Comparison of ENCODE assay signal across 25 cellular contexts in the genomic region with DNA sequence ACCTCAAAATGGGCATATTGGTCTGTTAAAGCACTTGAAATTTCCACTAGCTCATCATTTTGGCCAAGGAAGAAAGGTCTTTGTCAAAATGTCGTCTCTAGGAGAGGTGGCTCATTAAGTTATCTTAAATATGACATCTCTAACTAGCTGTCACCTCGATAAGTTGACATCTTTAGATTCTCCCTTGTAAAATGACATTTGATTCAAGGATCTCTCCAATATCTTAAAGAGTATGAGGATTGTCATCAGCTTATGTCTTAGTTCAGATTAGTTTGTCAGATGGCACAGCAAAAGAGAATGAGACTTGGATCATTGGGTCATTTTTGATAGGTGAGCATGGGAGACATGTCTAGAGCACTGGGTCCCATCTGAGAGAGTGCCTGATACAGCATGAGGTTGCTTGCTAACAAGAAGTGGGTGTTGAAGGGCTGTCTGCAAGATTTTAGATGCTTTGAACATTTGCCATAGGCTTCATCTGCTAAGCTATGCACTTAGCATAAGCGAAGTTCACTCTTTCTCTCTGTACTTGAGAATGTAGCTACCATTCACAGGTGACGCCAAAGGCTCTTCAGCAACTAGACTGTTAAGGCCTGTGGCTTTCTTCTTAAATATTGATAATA.
"Had no signal": no experiment of that assay in that cellular context is flagged by ENCODE, and none has a peak within 500 bp of the region (broad histone marks: within the 10 kb centered on the region; RNA-seq: fewer than 3 reads in every experiment).

No MANE protein-coding gene starts in this region.

- H3K4me3 ChIP-seq: esophagus muscularis mucosa, heart right ventricle, right atrium auricular region, spleen, suprapubic skin, tibial artery had no signal

- H3K9me3 ChIP-seq: esophagus muscularis mucosa, heart right ventricle, right atrium auricular region, spleen, suprapubic skin, tibial artery had no signal

- H3K27ac ChIP-seq: esophagus muscularis mucosa, right atrium auricular region, spleen, suprapubic skin, tibial artery had no signal

- H3K4me3 Mint-ChIP-seq: activated CD4-positive, alpha-beta memory T cell treated with anti-CD3 and anti-CD28 coated beads for 36 hours; activated CD4-positive, alpha-beta T cell treated with anti-CD3 and anti-CD28 coated beads, Interleukin-2, amount 10 ng/mL, durations not matched to agents 24 days and 14 days; activated naive CD4-positive, alpha-beta T cell treated with anti-CD3 and anti-CD28 coated beads, Interleukin-2, amount 10 ng/mL, durations not matched to agents 7 days and 5 days; activated naive CD8-positive, alpha-beta T cell treated with anti-CD3 and anti-CD28 coated beads, Interleukin-2, amount 10 ng/mL, durations not matched to agents 7 days and 5 days; central memory CD8-positive, alpha-beta T cell; naive thymus-derived CD4-positive, alpha-beta T cell; neural crest cell had no signal

- H3K36me3 ChIP-seq: esophagus muscularis mucosa, heart right ventricle, right atrium auricular region, spleen, suprapubic skin, tibial artery had no signal

- H3K27me3 Mint-ChIP-seq: activated CD4-positive, alpha-beta memory T cell treated with anti-CD3 and anti-CD28 coated beads for 36 hours; activated CD4-positive, alpha-beta T cell treated with anti-CD3 and anti-CD28 coated beads, Interleukin-2, amount 10 ng/mL, durations not matched to agents 24 days and 14 days; activated naive CD4-positive, alpha-beta T cell treated with anti-CD3 and anti-CD28 coated beads, Interleukin-2, amount 10 ng/mL, durations not matched to agents 7 days and 5 days; activated naive CD8-positive, alpha-beta T cell treated with anti-CD3 and anti-CD28 coated beads, Interleukin-2, amount 10 ng/mL, durations not matched to agents 7 days and 5 days; central memory CD8-positive, alpha-beta T cell had no signal

- H3K27me3 ChIP-seq: esophagus muscularis mucosa, heart right ventricle, right atrium auricular region, spleen, suprapubic skin, tibial artery had no signal

- DNase-seq: activated CD4-positive, alpha-beta memory T cell treated with anti-CD3 and anti-CD28 coated beads for 36 hours; activated CD4-positive, alpha-beta T cell treated with anti-CD3 and anti-CD28 coated beads, Interleukin-2, amount 10 ng/mL, durations not matched to agents 24 days and 14 days; activated CD4-positive, CD25-positive, alpha-beta regulatory T cell treated with anti-CD3 and anti-CD28 coated beads, Interleukin-2, amount 50 U/mL, for 72 hours; activated CD8-positive, alpha-beta memory T cell treated with anti-CD3 and anti-CD28 coated beads, Interleukin-2, amount 50 U/mL, for 4 hours; activated gamma-delta T cell; activated naive CD4-positive, alpha-beta T cell treated with anti-CD3 and anti-CD28 coated beads, Interleukin-2, amount 10 ng/mL, durations not matched to agents 7 days and 5 days; activated naive CD8-positive, alpha-beta T cell treated with anti-CD3 and anti-CD28 coated beads, Interleukin-2, amount 10 ng/mL, durations not matched to agents 7 days and 5 days; activated T-cell treated with anti-CD3 and anti-CD28 coated beads, Interleukin-2, amount 50 U/mL, for 1 hour; dermis blood vessel endothelial cell; effector CD4-positive, alpha-beta T cell; foreskin melanocyte; heart right ventricle; mammary epithelial cell; midbrain; naive thymus-derived CD4-positive, alpha-beta T cell; nucleus accumbens; spleen; stimulated activated naive CD4-positive, alpha-beta T cell; T-helper 2 cell; tibial artery had no signal

- H3K9me3 Mint-ChIP-seq: activated CD4-positive, alpha-beta memory T cell treated with anti-CD3 and anti-CD28 coated beads for 36 hours; activated CD4-positive, alpha-beta T cell treated with anti-CD3 and anti-CD28 coated beads, Interleukin-2, amount 10 ng/mL, durations not matched to agents 24 days and 14 days; activated naive CD4-positive, alpha-beta T cell treated with anti-CD3 and anti-CD28 coated beads, Interleukin-2, amount 10 ng/mL, durations not matched to agents 7 days and 5 days; central memory CD8-positive, alpha-beta T cell; neural crest cell had no signal

- H3K4me1 Mint-ChIP-seq: activated CD4-positive, alpha-beta T cell treated with anti-CD3 and anti-CD28 coated beads, Interleukin-2, amount 10 ng/mL, durations not matched to agents 24 days and 14 days; activated naive CD4-positive, alpha-beta T cell treated with anti-CD3 and anti-CD28 coated beads, Interleukin-2, amount 10 ng/mL, durations not matched to agents 7 days and 5 days; activated naive CD8-positive, alpha-beta T cell treated with anti-CD3 and anti-CD28 coated beads, Interleukin-2, amount 10 ng/mL, durations not matched to agents 7 days and 5 days; central memory CD8-positive, alpha-beta T cell; naive thymus-derived CD4-positive, alpha-beta T cell had no signal

- H3K36me3 Mint-ChIP-seq: activated CD4-positive, alpha-beta memory T cell treated with anti-CD3 and anti-CD28 coated beads for 36 hours; activated naive CD4-positive, alpha-beta T cell treated with anti-CD3 and anti-CD28 coated beads, Interleukin-2, amount 10 ng/mL, durations not matched to agents 7 days and 5 days; activated naive CD8-positive, alpha-beta T cell treated with anti-CD3 and anti-CD28 coated beads, Interleukin-2, amount 10 ng/mL, durations not matched to agents 7 days and 5 days; naive thymus-derived CD4-positive, alpha-beta T cell had no signal

- H3K27ac Mint-ChIP-seq: activated CD4-positive, alpha-beta memory T cell treated with anti-CD3 and anti-CD28 coated beads for 36 hours; activated CD4-positive, alpha-beta T cell treated with anti-CD3 and anti-CD28 coated beads, Interleukin-2, amount 10 ng/mL, durations not matched to agents 24 days and 14 days; activated naive CD4-positive, alpha-beta T cell treated with anti-CD3 and anti-CD28 coated beads, Interleukin-2, amount 10 ng/mL, durations not matched to agents 7 days and 5 days; activated naive CD8-positive, alpha-beta T cell treated with anti-CD3 and anti-CD28 coated beads, Interleukin-2, amount 10 ng/mL, durations not matched to agents 7 days and 5 days; naive thymus-derived CD4-positive, alpha-beta T cell had no signal
